ENCODE assay signal across 32 cellular contexts in genomic region chr5:1239514-1240251, GRCh38. TPM values are rescaled to one million over a fixed set of nuclear protein-coding genes. Genes with fewer than 3 reads are reported as not detected.
A peak's percentile ranks its signal among the peaks of the same experiment; 100 is the strongest.
DNase-seq lines count a peak whose midpoint lies in the region; ATAC-seq, FAIRE-seq and TF ChIP-seq lines count a peak whose summit lies in the region.
"Had no signal": no experiment of that assay in that cellular context is flagged by ENCODE, and none has a peak within 500 bp of the region (broad histone marks: within the 10 kb centered on the region; RNA-seq: fewer than 3 reads in every experiment).

No MANE protein-coding gene starts in this region.

- intact Hi-C loops in pancreas (cut with DNase I): no loop called here

- H3K9me3 Mint-ChIP-seq in WTC11: peaks cover 17% of the 10 kb centered on the region
- H3K9me3 Mint-ChIP-seq in nephron progenitor cell: peaks cover 23% of the 10 kb centered on the region

- no peak overlapping the region for H3K4me3 ChIP-seq in HEK293 (ENCODE audit: low read depth, low read length)
- H3K4me3 ChIP-seq in pancreas: no peak overlapping the region
- H3K4me3 ChIP-seq: ascending aorta, esophagus squamous epithelium, prostate gland, testis had no signal

- no peak overlapping the region for H3K27ac ChIP-seq in HEK293 (ENCODE audit: extremely low read depth, low read depth, low read length)
- no peak overlapping the region for H3K27ac ChIP-seq in pancreas
- H3K27ac ChIP-seq: ascending aorta, C4-2B, esophagus squamous epithelium, neutrophil, prostate gland, testis had no signal

- no peaks in the 10 kb centered on the region for H3K9me3 ChIP-seq in HEK293 (ENCODE audit: control insufficient read depth, insufficient read depth, low read depth, low read length)
- H3K9me3 ChIP-seq in pancreas: no peaks in the 10 kb centered on the region
- H3K9me3 ChIP-seq: neutrophil, prostate gland, SK-N-SH, testis had no signal

- H3K27me3 ChIP-seq in pancreas: no peaks in the 10 kb centered on the region
- H3K27me3 ChIP-seq: ascending aorta, testis had no signal

- WGBS in pancreas, 2 donors: 57 to 66% methylated on average over 22 of the region's 22 CpGs

- no peaks in the 10 kb centered on the region for H3K4me1 ChIP-seq in HEK293 (ENCODE audit: control insufficient read depth, insufficient read depth, low read length)
- H3K4me1 ChIP-seq in pancreas: no peaks in the 10 kb centered on the region
- H3K4me1 ChIP-seq: ascending aorta, prostate gland, testis had no signal

- CTCF ChIA-PET in HEK293 (lab: Yijun Ruan, JAX): interaction anchor here (0.7 kb wide), 1 partner anchor 15 kb away, joined by 3 read pairs; the partner anchor contains the start of gene SLC6A18
- CTCF ChIA-PET in WTC11 (lab: Charles Lee): interaction anchor here (1.0 kb wide), 1 partner anchor 35 kb away, joined by 3 read pairs; no protein-coding TSS in a partner anchor

- H3K4me1 Mint-ChIP-seq in WTC11 (peaks cover 3% of the 10 kb centered on the region; the same call in 1 of the 2 replicates), nephron progenitor cell (peaks cover 30% of the 10 kb centered on the region)
- H3K4me1 Mint-ChIP-seq: activated CD4-positive, alpha-beta T cell treated with anti-CD3 and anti-CD28 coated beads for 36 hours; activated naive CD8-positive, alpha-beta T cell treated with anti-CD3 and anti-CD28 coated beads, Interleukin-2, amount 10 ng/mL, durations not matched to agents 7 days and 5 days; T-helper 17 cell had no signal

- H3K27ac Mint-ChIP-seq in WTC11: 0 out of 2 replicates have a peak overlapping the region, but pooled peaks have one; percentile 45
- H3K27ac Mint-ChIP-seq in nephron progenitor cell: no peak overlapping the region
- H3K27ac Mint-ChIP-seq: activated CD4-positive, alpha-beta T cell treated with anti-CD3 and anti-CD28 coated beads for 36 hours; activated naive CD8-positive, alpha-beta T cell treated with anti-CD3 and anti-CD28 coated beads, Interleukin-2, amount 10 ng/mL, durations not matched to agents 7 days and 5 days; T-helper 17 cell had no signal

- H3K36me3 ChIP-seq in HEK293 (ENCODE audit: control insufficient read depth in 2 of 2, insufficient read depth in 1 of 2, low read length in 2 of 2) (no peaks in the 10 kb centered on the region), pancreas (no peaks in the 10 kb centered on the region)
- H3K36me3 ChIP-seq: ascending aorta, esophagus squamous epithelium, neutrophil, prostate gland had no signal

- H3K27me3 Mint-ChIP-seq in WTC11 (ENCODE audit: low read depth) (no peaks in the 10 kb centered on the region), nephron progenitor cell (ENCODE audit: low read depth, poor library complexity) (peaks cover 4% of the 10 kb centered on the region)
- H3K27me3 Mint-ChIP-seq: activated CD4-positive, alpha-beta T cell treated with anti-CD3 and anti-CD28 coated beads for 36 hours had no signal

- H3K36me3 Mint-ChIP-seq in WTC11 (peaks cover 11% of the 10 kb centered on the region), nephron progenitor cell (ENCODE audit: low read depth) (no peaks in the 10 kb centered on the region)
- H3K36me3 Mint-ChIP-seq: activated naive CD8-positive, alpha-beta T cell treated with anti-CD3 and anti-CD28 coated beads, Interleukin-2, amount 10 ng/mL, durations not matched to agents 7 days and 5 days had no signal

- DNase-seq in NCI-H526 treated with DMSO at 0.1 percent for 48 hours (lab: John Stamatoyannopoulos, UW): peak; percentile 64
- DNase-seq in WTC11 (ENCODE audit: low spot score): no peak
- DNase-seq in pancreas: no peak
- DNase-seq in nephron progenitor cell: no peak
- DNase-seq in NCI-H1694 treated with DMSO at 0.1 percent for 48 hours (lab: John Stamatoyannopoulos, UW): no peak
- DNase-seq in cerebellar cortex (ENCODE audit: low spot score): no peak
- DNase-seq: activated CD4-positive, alpha-beta T cell treated with anti-CD3 and anti-CD28 coated beads for 36 hours; activated effector memory CD4-positive, alpha-beta T cell treated with anti-CD3 and anti-CD28 coated beads, Interleukin-2, amount 50 U/mL, for 16 hours; activated naive CD8-positive, alpha-beta T cell treated with anti-CD3 and anti-CD28 coated beads, Interleukin-2, amount 10 ng/mL, durations not matched to agents 7 days and 5 days; activated T-cell treated with anti-CD3 and anti-CD28 coated beads for 4 hours; dermis blood vessel endothelial cell; esophagus squamous epithelium; foreskin melanocyte; NCI-H1417 treated with DMSO at 0.1 percent for 48 hours; NCI-H510A; SK-N-SH; stimulated activated naive CD4-positive, alpha-beta T cell; T-helper 17 cell; testis had no signal

- peak; percentile 9 for FAIRE-seq in pancreas (lab: Jason Lieb, UNC)
- FAIRE-seq: D721Med, GM12891, urothelium cell line had no signal

- POLR2A ChIA-PET in HEK293 (lab: Yijun Ruan, JAX) (no interaction called here), WTC11 (lab: Charles Lee) (no interaction called here)

- TF ChIP-seq CTCF in HEK293 (tag by site-specific recombination; IDR thresholded peaks at IDR 0.05) (no peak), WTC11 (IDR thresholded peaks at IDR 0.05) (no peak), pancreas (IDR thresholded peaks at IDR 0.05) (no peak), nephron progenitor cell (IDR thresholded peaks at IDR 0.05) (no peak)

- no peak overlapping the region for H3K4me3 Mint-ChIP-seq in WTC11
- H3K4me3 Mint-ChIP-seq in nephron progenitor cell: no peak overlapping the region
- H3K4me3 Mint-ChIP-seq: activated CD4-positive, alpha-beta T cell treated with anti-CD3 and anti-CD28 coated beads for 36 hours; activated naive CD8-positive, alpha-beta T cell treated with anti-CD3 and anti-CD28 coated beads, Interleukin-2, amount 10 ng/mL, durations not matched to agents 7 days and 5 days; T-helper 17 cell had no signal

- ATAC-seq in WTC11: no peak
- ATAC-seq in pancreas: peak in 2 of 4 donors; percentile 19 to 38
- ATAC-seq: activated CD4-positive, alpha-beta T cell treated with anti-CD3 and anti-CD28 coated beads for 36 hours; sciatic nerve; T-helper 17 cell had no signal

TF ChIP-seq in HEK293, 187 proteins besides CTCF, POLR2A, EP300 and RAD21:
- no peak for TF ChIP-seq ZNF510 (tag by site-specific recombination; IDR thresholded peaks at IDR 0.05; ENCODE audit: insufficient replicate concordance)
- TF ChIP-seq ZIC2 (tag by site-specific recombination; IDR thresholded peaks at IDR 0.05): 0 out of 2 replicates have a peak, but pooled peaks have one; percentile 12
- TF ChIP-seq KLF1 (tag by site-specific recombination; IDR thresholded peaks at IDR 0.05): 0 out of 2 replicates have a peak, but pooled peaks have one; percentile 23

TF ChIP-seq in WTC11, 78 proteins besides CTCF, POLR2A, EP300 and RAD21 (continues in another document):
- no peak for TF ChIP-seq USF1 (CRISPR knock-in tag; IDR thresholded peaks at IDR 0.05)
- no peak for TF ChIP-seq FOXJ3 (CRISPR knock-in tag; IDR thresholded peaks at IDR 0.05; ENCODE audit: borderline replicate concordance)
- no peak for TF ChIP-seq CREM (CRISPR knock-in tag; IDR thresholded peaks at IDR 0.05)
- no peak for TF ChIP-seq NFATC4 (CRISPR knock-in tag; IDR thresholded peaks at IDR 0.05)
- TF ChIP-seq ZNF232 (CRISPR knock-in tag; IDR thresholded peaks at IDR 0.05): no peak
- no peak for TF ChIP-seq MYBL2 (CRISPR knock-in tag; IDR thresholded peaks at IDR 0.05)
- no peak for TF ChIP-seq JUN (CRISPR knock-in tag; IDR thresholded peaks at IDR 0.05)
- no peak for TF ChIP-seq USF2 (CRISPR knock-in tag; IDR thresholded peaks at IDR 0.05)
- no peak for TF ChIP-seq ZBTB21 (CRISPR knock-in tag; IDR thresholded peaks at IDR 0.05; ENCODE audit: borderline replicate concordance)
- TF ChIP-seq, protein P1, sequence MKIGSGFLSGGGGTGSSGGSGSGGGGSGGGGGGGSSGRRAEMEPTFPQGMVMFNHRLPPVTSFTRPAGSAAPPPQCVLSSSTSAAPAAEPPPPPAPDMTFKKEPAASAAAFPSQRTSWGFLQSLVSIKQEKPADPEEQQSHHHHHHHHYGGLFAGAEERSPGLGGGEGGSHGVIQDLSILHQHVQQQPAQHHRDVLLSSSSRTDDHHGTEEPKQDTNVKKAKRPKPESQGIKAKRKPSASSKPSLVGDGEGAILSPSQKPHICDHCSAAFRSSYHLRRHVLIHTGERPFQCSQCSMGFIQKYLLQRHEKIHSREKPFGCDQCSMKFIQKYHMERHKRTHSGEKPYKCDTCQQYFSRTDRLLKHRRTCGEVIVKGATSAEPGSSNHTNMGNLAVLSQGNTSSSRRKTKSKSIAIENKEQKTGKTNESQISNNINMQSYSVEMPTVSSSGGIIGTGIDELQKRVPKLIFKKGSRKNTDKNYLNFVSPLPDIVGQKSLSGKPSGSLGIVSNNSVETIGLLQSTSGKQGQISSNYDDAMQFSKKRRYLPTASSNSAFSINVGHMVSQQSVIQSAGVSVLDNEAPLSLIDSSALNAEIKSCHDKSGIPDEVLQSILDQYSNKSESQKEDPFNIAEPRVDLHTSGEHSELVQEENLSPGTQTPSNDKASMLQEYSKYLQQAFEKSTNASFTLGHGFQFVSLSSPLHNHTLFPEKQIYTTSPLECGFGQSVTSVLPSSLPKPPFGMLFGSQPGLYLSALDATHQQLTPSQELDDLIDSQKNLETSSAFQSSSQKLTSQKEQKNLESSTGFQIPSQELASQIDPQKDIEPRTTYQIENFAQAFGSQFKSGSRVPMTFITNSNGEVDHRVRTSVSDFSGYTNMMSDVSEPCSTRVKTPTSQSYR (CRISPR knock-in tag; IDR thresholded peaks at IDR 0.05): no peak
- no peak for TF ChIP-seq RELA (CRISPR knock-in tag; IDR thresholded peaks at IDR 0.05; ENCODE audit: borderline replicate concordance)
- TF ChIP-seq ZNF121 (CRISPR knock-in tag; IDR thresholded peaks at IDR 0.05): no peak

RNA-seq across cellular contexts. Expression of gene SLC6A18, which starts 14.5 kb away (rescaled TPM):
- total RNA-seq in WTC11 (2021) (not detected in 3 replicates), pancreas (not detected)
- under 1 TPM in 1 of 2 donors, not detected in 1; 0.14 TPM for polyA plus RNA-seq in pancreas
- total RNA-seq: activated CD4-positive, alpha-beta T cell treated with anti-CD3 and anti-CD28 coated beads for 36 hours; activated naive CD8-positive, alpha-beta T cell treated with anti-CD3 and anti-CD28 coated beads, Interleukin-2, amount 10 ng/mL, durations not matched to agents 7 days and 5 days; ascending aorta; cardiac septum; dermis blood vessel endothelial cell; esophagus squamous epithelium; H4; M059J; myocyte; prostate gland; sciatic nerve; T-helper 17 cell had no signal
- polyA plus RNA-seq: SK-N-SH had no signal

RNA-seq across cellular contexts. Expression of gene SLC6A19, which starts 38.3 kb away (rescaled TPM):
- total RNA-seq in WTC11 (2021) (0.04 to 0.05 TPM in 2 of 3 replicates, not detected in the other), pancreas (under 1 TPM; 0.08 to 0.37 (median 0.23) TPM)
- 1 to 10 TPM; 1.1 to 3.9 TPM for polyA plus RNA-seq in pancreas
- total RNA-seq: activated CD4-positive, alpha-beta T cell treated with anti-CD3 and anti-CD28 coated beads for 36 hours; activated naive CD8-positive, alpha-beta T cell treated with anti-CD3 and anti-CD28 coated beads, Interleukin-2, amount 10 ng/mL, durations not matched to agents 7 days and 5 days; ascending aorta; dermis blood vessel endothelial cell; esophagus squamous epithelium; H4; M059J; myocyte; T-helper 17 cell had no signal
- polyA plus RNA-seq: SK-N-SH had no signal

RNA-seq across cellular contexts. Expression of gene TERT, which starts 55.2 kb away (rescaled TPM):
- total RNA-seq in WTC11 (2021) (40.4 to 42.9 TPM (median 40.5 TPM) in 3 replicates), pancreas (under 1 TPM in 3 of 6 donors, not detected in 3; 0.06 to 0.28 (median 0.25) TPM)
- not detected for polyA plus RNA-seq in pancreas
- total RNA-seq: ascending aorta, cardiac septum had no signal

Comparison
In these comparisons a context has a peak if more than half of its experiments do, and no peak if none do; other contexts are left out.
1. RNA of gene TERT, which starts 55.2 kb away (total RNA-seq): 40.4 to 42.9 TPM in WTC11; 0.06 to 0.28 TPM in pancreas; every median in the first group is over 10 times any median in the second.